ENCODE assay signal across 8 cellular contexts in genomic region chr15:68820205-68820588, GRCh38. TPM values are rescaled to one million over a fixed set of nuclear protein-coding genes. Genes with fewer than 3 reads are reported as not detected.
DNase-seq lines count a peak whose midpoint lies in the region; ATAC-seq and TF ChIP-seq lines count a peak whose summit lies in the region.

No MANE protein-coding gene starts in this region.

- POLR2A ChIA-PET in activated naive CD8-positive, alpha-beta T cell treated with anti-CD3 and anti-CD28 coated beads, Interleukin-2, amount 10 ng/mL, durations not matched to agents 7 days and 5 days (lab: Charles Lee), result interaction anchor here (0.9 to 9.3 kb wide), 4 partner anchors 9 to 592 kb away, joined by 3 to 95 read pairs (median 4); no protein-coding TSS in a partner anchor

- no peaks in the 10 kb centered on the region for H3K9me3 ChIP-seq in iPS DF 6.9 (ENCODE audit: control insufficient read depth, insufficient read depth, low read length)
- no peaks in the 10 kb centered on the region for H3K9me3 ChIP-seq in smooth muscle cell (replicated peaks; ENCODE audit: low read depth)

- no peak overlapping the region for H3K27ac ChIP-seq in iPS DF 6.9 (ENCODE audit: low read length)
- peak overlapping the region; percentile 96 for H3K27ac ChIP-seq in smooth muscle cell (ENCODE audit: low read depth)

- H3K79me2 ChIP-seq in smooth muscle cell (ENCODE audit: low read depth), result peaks cover 55% of the 10 kb centered on the region

- H3K36me3 ChIP-seq in iPS DF 6.9 (ENCODE audit: control insufficient read depth, insufficient read depth, low read length), result no peaks in the 10 kb centered on the region; the same call in 1 of the 2 replicates
- no peaks in the 10 kb centered on the region for H3K36me3 ChIP-seq in smooth muscle cell (ENCODE audit: low read depth)

- no peaks in the 10 kb centered on the region for H3K9me3 Mint-ChIP-seq in activated naive CD8-positive, alpha-beta T cell treated with anti-CD3 and anti-CD28 coated beads, Interleukin-2, amount 10 ng/mL, durations not matched to agents 7 days and 5 days

- H3K4me3 Mint-ChIP-seq in activated naive CD8-positive, alpha-beta T cell treated with anti-CD3 and anti-CD28 coated beads, Interleukin-2, amount 10 ng/mL, durations not matched to agents 7 days and 5 days, result peak overlapping the region; percentile 94

- H3K4me1 ChIP-seq in iPS DF 6.9 (ENCODE audit: control insufficient read depth, insufficient read depth, low read length) (peaks cover 2% of the 10 kb centered on the region; the same call in 1 of the 2 replicates), smooth muscle cell (ENCODE audit: low read depth) (peaks cover 37% of the 10 kb centered on the region)

- H3F3A ChIP-seq in smooth muscle cell (ENCODE audit: low read depth), result no peaks in the 10 kb centered on the region

- in situ Hi-C loops in SK-MEL-5 (cut with HindIII; ENCODE audit: low pct_unique_long_range_greater_than_20kb, low sequenced_read_pairs), result no loop called here

- peaks cover 18% of the 10 kb centered on the region for H4K20me1 ChIP-seq in smooth muscle cell (ENCODE audit: low read depth)

- H3K4me3 ChIP-seq in iPS DF 6.9 (ENCODE audit: low read length) (peak overlapping the region; percentile 95), smooth muscle cell (peak overlapping the region; percentile 81)

- peaks cover 32% of the 10 kb centered on the region for H3K4me1 Mint-ChIP-seq in activated naive CD8-positive, alpha-beta T cell treated with anti-CD3 and anti-CD28 coated beads, Interleukin-2, amount 10 ng/mL, durations not matched to agents 7 days and 5 days

- no peak for TF ChIP-seq CTCF in smooth muscle cell (IDR thresholded peaks at IDR 0.05; ENCODE audit: borderline replicate concordance, insufficient read depth, poor library complexity, severe bottlenecking)

- H3K27ac Mint-ChIP-seq in activated naive CD8-positive, alpha-beta T cell treated with anti-CD3 and anti-CD28 coated beads, Interleukin-2, amount 10 ng/mL, durations not matched to agents 7 days and 5 days, result peak overlapping the region; percentile 94

- no peak for ATAC-seq in activated naive CD8-positive, alpha-beta T cell treated with anti-CD3 and anti-CD28 coated beads, Interleukin-2, amount 10 ng/mL, durations not matched to agents 7 days and 5 days (ENCODE audit: low read depth)

- H3K27me3 ChIP-seq in iPS DF 6.9 (ENCODE audit: control insufficient read depth, insufficient read depth, low read length) (peaks cover 12% of the 10 kb centered on the region), smooth muscle cell (ENCODE audit: low read depth) (no peaks in the 10 kb centered on the region)

- H3K36me3 Mint-ChIP-seq in activated naive CD8-positive, alpha-beta T cell treated with anti-CD3 and anti-CD28 coated beads, Interleukin-2, amount 10 ng/mL, durations not matched to agents 7 days and 5 days, result peaks cover 7% of the 10 kb centered on the region

- H2AFZ ChIP-seq in smooth muscle cell (ENCODE audit: low read depth), result peak overlapping the region; percentile 89

- peak overlapping the region; percentile 99 for H3K4me2 ChIP-seq in smooth muscle cell

- WGBS in iPS DF 6.9 (ENCODE audit: insufficient coverage, insufficient read length), result no CpG with 5 or more reads among the region's 31 CpGs
- WGBS in smooth muscle cell (ENCODE audit: low lambda C conversion rate), result 2% methylated on average over 25 of the region's 31 CpGs

- no peaks in the 10 kb centered on the region for H3K27me3 Mint-ChIP-seq in activated naive CD8-positive, alpha-beta T cell treated with anti-CD3 and anti-CD28 coated beads, Interleukin-2, amount 10 ng/mL, durations not matched to agents 7 days and 5 days

- DNase-seq in DMS79 treated with DMSO at 0.1 percent for 48 hours (lab: John Stamatoyannopoulos, UW) (peak; percentile 26), DMS79 (lab: John Stamatoyannopoulos, UW) (no peak), SK-MEL-5 (ENCODE audit: low read depth, low spot score) (peak; percentile 26), iPS DF 6.9 (ENCODE audit: low read depth, low spot score) (no peak), smooth muscle cell (lab: John Stamatoyannopoulos, UW; ENCODE audit: unreplicated experiment) (no peak), 8988T (no peak), NCI-H510A (lab: John Stamatoyannopoulos, UW) (no peak)
- peak; percentile 65 for DNase-seq in activated naive CD8-positive, alpha-beta T cell treated with anti-CD3 and anti-CD28 coated beads, Interleukin-2, amount 10 ng/mL, durations not matched to agents 7 days and 5 days

- H3K9ac ChIP-seq in smooth muscle cell (ENCODE audit: low read depth), result peak overlapping the region; percentile 93

RNA-seq across cellular contexts. Expression of gene ANP32A, which starts 0.5 kb away (rescaled TPM):
- 60.4 and 76.0 TPM in 2 replicates for total RNA-seq in SK-MEL-5 (2014; rRNA removed; shearing (Covaris generic))
- 116 and 120 TPM in 2 replicates for polyA plus RNA-seq in SK-MEL-5 (2015; cell fraction: cytosol; rRNA removed)
- polyA plus RNA-seq in SK-MEL-5 (2015; cell fraction: nucleus; rRNA removed), result 36.4 and 37.1 TPM in 2 replicates
- total RNA-seq in activated naive CD8-positive, alpha-beta T cell treated with anti-CD3 and anti-CD28 coated beads, Interleukin-2, amount 10 ng/mL, durations not matched to agents 7 days and 5 days, result 100 to 1,000 TPM; 174 to 177 TPM
- total RNA-seq in smooth muscle cell, result 63.1 and 71.8 TPM in 2 replicates
- polyA plus RNA-seq in smooth muscle cell, result 93.7 and 129 TPM in 2 replicates

Comparison
In these comparisons a context has a peak if more than half of its experiments do, and no peak if none do; other contexts are left out.
1. DNase-seq: peak in DMS79 treated with DMSO at 0.1 percent for 48 hours (single experiment), SK-MEL-5 (single experiment) and activated naive CD8-positive, alpha-beta T cell treated with anti-CD3 and anti-CD28 coated beads, Interleukin-2, amount 10 ng/mL, durations not matched to agents 7 days and 5 days (single experiment); none in DMS79 (single experiment), iPS DF 6.9 (single experiment), smooth muscle cell (single experiment), 8988T (single experiment) and NCI-H510A (single experiment).